ENCODE assay signal across 1 cellular context in the genomic region with DNA sequence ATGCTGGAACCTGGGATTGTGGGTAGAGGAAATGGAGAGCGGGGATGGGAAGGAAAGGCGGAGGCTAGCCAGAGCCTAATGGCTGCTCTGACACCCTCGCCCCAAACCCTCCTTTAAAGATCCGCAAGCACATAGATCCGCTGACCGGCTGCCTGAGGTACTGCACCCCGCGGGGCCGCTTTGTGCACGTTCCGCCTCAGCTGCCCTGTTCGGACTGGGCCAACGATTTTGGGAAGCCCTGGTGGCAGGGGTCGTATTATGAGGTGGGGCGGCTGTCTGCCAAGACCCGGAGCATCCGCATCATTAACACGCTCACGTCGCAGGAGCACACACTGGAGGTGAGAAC.
TF ChIP-seq lines count a peak whose summit lies in the region.

No MANE protein-coding gene starts in this region.

TF ChIP-seq in IMR-90, 13 proteins besides CTCF, POLR2A, EP300 and RAD21:
- TF ChIP-seq, protein P1, sequence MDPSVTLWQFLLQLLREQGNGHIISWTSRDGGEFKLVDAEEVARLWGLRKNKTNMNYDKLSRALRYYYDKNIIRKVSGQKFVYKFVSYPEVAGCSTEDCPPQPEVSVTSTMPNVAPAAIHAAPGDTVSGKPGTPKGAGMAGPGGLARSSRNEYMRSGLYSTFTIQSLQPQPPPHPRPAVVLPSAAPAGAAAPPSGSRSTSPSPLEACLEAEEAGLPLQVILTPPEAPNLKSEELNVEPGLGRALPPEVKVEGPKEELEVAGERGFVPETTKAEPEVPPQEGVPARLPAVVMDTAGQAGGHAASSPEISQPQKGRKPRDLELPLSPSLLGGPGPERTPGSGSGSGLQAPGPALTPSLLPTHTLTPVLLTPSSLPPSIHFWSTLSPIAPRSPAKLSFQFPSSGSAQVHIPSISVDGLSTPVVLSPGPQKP (IDR thresholded peaks at IDR 0.05; ENCODE audit: borderline replicate concordance, low read depth, low read length), result no peak
- 0 out of 2 replicates have a peak, but pooled peaks have one; percentile 20 for TF ChIP-seq BHLHE40 (IDR thresholded peaks at IDR 0.05; ENCODE audit: low read depth, low read length)
- TF ChIP-seq MXI1 (IDR thresholded peaks at IDR 0.05; ENCODE audit: borderline replicate concordance, low read depth, low read length), result no peak
- no peak for TF ChIP-seq RFX5 (IDR thresholded peaks at IDR 0.05; ENCODE audit: low read depth, low read length)
- peak; percentile 29; the same call in 1 of the 2 replicates for TF ChIP-seq SMC3 (IDR thresholded peaks at IDR 0.05; ENCODE audit: low read depth, low read length)
TF ChIP-seq in IMR-90: peak in this region for 2.
